28 cellular contexts compared by ENCODE assay signal in the genomic region with DNA sequence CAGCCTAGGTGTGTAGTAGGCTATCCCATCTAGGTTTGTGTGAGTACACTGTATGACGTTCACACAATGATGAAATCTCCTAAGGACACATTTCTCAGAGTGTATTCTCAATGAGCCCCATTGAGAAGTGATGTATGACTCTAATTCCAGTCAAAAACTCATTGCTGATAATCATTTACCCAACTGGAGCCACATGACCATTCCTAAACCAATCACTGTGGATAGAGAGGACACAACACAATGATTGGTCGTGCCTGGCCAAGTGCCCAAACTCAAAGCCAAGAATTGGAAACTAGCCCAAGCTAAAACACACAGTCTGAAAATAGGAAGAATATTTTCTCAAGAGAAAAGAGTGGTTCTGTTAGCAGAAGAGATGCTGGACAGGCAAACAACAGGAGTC.
"Had no signal": no experiment of that assay in that cellular context is flagged by ENCODE, and none has a peak within 500 bp of the region (broad histone marks: within the 10 kb centered on the region; RNA-seq: fewer than 3 reads in every experiment).

No MANE protein-coding gene starts in this region.

- H3K9me3 ChIP-seq: MG63, Peyer's patch, SJSA1, SK-N-SH had no signal

- H3K27me3 ChIP-seq: MG63, Peyer's patch, SJSA1 had no signal

- H3K4me1 ChIP-seq: Peyer's patch, SJSA1 had no signal

- H3K4me3 ChIP-seq: MG63, Peyer's patch, SJSA1 had no signal

- H3K27ac ChIP-seq: Peyer's patch, SJSA1 had no signal

- DNase-seq: Kasumi-1, KG1, MG63, NCI-H1048, NCI-H1092 treated with DMSO at 0.1 percent for 48 hours, NCI-H1105 treated with DMSO at 0.1 percent for 48 hours, NCI-H1417, NCI-H1436, NCI-H146, NCI-H1694, NCI-H187, NCI-H1930, NCI-H2029 treated with DMSO at 0.1 percent for 48 hours, NCI-H2081 treated with DMSO at 0.1 percent for 48 hours, NCI-H2107, NCI-H2171, NCI-H345, NCI-H446, NCI-H524 treated with DMSO at 0.1 percent for 48 hours, NCI-H526 treated with DMSO at 0.1 percent for 48 hours, NCI-H774, Peyer's patch, Right ventricle myocardium superior, RPMI8226, SHP77 treated with DMSO at 0.1 percent for 48 hours, SK-N-SH, SW 1271 had no signal

- H3K9ac ChIP-seq: SK-N-SH had no signal

- H3K9me2 ChIP-seq: SK-N-SH had no signal

- H3K36me3 ChIP-seq: MG63, Peyer's patch, SJSA1 had no signal

- H3K4me2 ChIP-seq: SK-N-SH had no signal
